Comparison of ENCODE assay signal across 9 cellular contexts in the genomic region with DNA sequence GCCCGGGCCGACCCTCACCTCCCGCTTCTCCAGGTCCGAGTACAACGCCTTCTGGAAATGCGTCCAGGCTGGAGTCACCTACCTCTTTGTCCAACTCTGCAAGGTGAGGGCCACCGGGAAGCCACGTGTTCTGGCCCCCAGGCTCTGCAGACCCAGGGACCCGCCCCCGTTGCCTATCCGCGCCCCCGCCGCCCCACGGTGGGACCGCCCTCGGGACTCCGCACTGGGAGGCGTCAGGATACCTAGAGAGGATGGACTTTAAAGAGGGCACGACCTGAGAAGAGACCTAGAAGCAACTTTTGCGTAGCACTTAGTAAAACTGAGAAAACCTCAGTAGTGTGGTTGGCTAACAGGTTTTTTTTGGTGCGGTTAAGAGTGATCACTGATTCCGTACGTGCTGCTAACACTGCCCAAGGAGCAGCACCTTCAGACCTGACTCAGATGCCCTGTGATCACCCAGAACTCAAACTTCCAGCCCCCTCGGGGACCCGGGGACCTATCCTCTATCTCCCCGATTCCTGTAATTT. TPM values are rescaled to one million over a fixed set of nuclear protein-coding genes. Genes with fewer than 3 reads are reported as not detected.
DNase-seq lines count a peak whose midpoint lies in the region; ATAC-seq and TF ChIP-seq lines count a peak whose summit lies in the region.
"Had no signal": no experiment of that assay in that cellular context is flagged by ENCODE, and none has a peak within 500 bp of the region (broad histone marks: within the 10 kb centered on the region; RNA-seq: fewer than 3 reads in every experiment).

No MANE protein-coding gene starts in this region.

- peak; percentile 65 for ATAC-seq in naive thymus-derived CD4-positive, alpha-beta T cell
- no peak for ATAC-seq in HG03521 (IDR thresholded peaks at IDR 0.05; ENCODE audit: unreplicated experiment)

- no peaks in the 10 kb centered on the region for H3K9me3 ChIP-seq in naive thymus-derived CD4-positive, alpha-beta T cell (ENCODE audit: control insufficient read depth in 2 of 3, low read length in 3 of 3)

- no peak overlapping the region for H3K27ac Mint-ChIP-seq in endothelial cell (ENCODE audit: unreplicated experiment)
- H3K27ac Mint-ChIP-seq in naive thymus-derived CD4-positive, alpha-beta T cell: peak overlapping the region; percentile 25 to 92 (median 82)

- H3K36me3 Mint-ChIP-seq in endothelial cell (ENCODE audit: low read depth, unreplicated experiment): peaks cover 3% of the 10 kb centered on the region
- H3K36me3 Mint-ChIP-seq in naive thymus-derived CD4-positive, alpha-beta T cell: peaks cover 0 to 8% (median 0%) of the 10 kb centered on the region in 5 donors

- H3K27me3 ChIP-seq in H7 (ENCODE audit: control insufficient read depth, insufficient read depth, low read length): no peaks in the 10 kb centered on the region
- no peaks in the 10 kb centered on the region for H3K27me3 ChIP-seq in naive thymus-derived CD4-positive, alpha-beta T cell (ENCODE audit: control insufficient read depth in 2 of 2, insufficient read depth in 2 of 2, low read length in 2 of 2)

- DNase-seq in ELR (ENCODE audit: low read depth) (peak; percentile 64), H7 (peak; percentile 88), NAMALWA (ENCODE audit: low spot score) (peak; percentile 49), endothelial cell (ENCODE audit: low spot score) (peak; percentile 31), substantia nigra (lab: John Stamatoyannopoulos, UW) (peak in 8 of 49 donors; percentile 12 to 50 (median 38))
- DNase-seq in activated CD8-positive, alpha-beta memory T cell treated with anti-CD3 and anti-CD28 coated beads for 24 hours: peak; percentile 89
- DNase-seq in naive thymus-derived CD4-positive, alpha-beta T cell: peak in 3 of 9 donors; percentile 15 to 77 (median 41)

- peak overlapping the region; percentile 93 for H3K4me3 Mint-ChIP-seq in endothelial cell (ENCODE audit: unreplicated experiment)
- H3K4me3 Mint-ChIP-seq in naive thymus-derived CD4-positive, alpha-beta T cell: peak overlapping the region; percentile 79 to 93 (median 89)

- intact Hi-C loops in naive thymus-derived CD4-positive, alpha-beta T cell (cut with micrococcal nuclease): loop anchor here (1.0 to 5.0 kb wide), 9 partner anchors 46 to 385 kb away; a partner anchor contains a TSS

- H3K27ac ChIP-seq in naive thymus-derived CD4-positive, alpha-beta T cell (ENCODE audit: low read depth, low read length): peak overlapping the region; percentile 84
- H3K27ac ChIP-seq in substantia nigra (ENCODE audit: low read depth, low read length, poor library complexity, severe bottlenecking): peak overlapping the region; percentile 78

- peaks cover 13 to 16% of the 10 kb centered on the region in 2 donors for H3K4me1 ChIP-seq in naive thymus-derived CD4-positive, alpha-beta T cell (ENCODE audit: control insufficient read depth in 2 of 2, insufficient read depth in 2 of 2, low read length in 2 of 2)

- peaks cover 13% of the 10 kb centered on the region for H3K4me1 Mint-ChIP-seq in endothelial cell (ENCODE audit: unreplicated experiment)
- peaks cover 27 to 39% (median 35%) of the 10 kb centered on the region in 7 donors for H3K4me1 Mint-ChIP-seq in naive thymus-derived CD4-positive, alpha-beta T cell

- TF ChIP-seq CTCF in endothelial cell (IDR thresholded peaks at IDR 0.05; ENCODE audit: unreplicated experiment): no peak

- H3K27me3 Mint-ChIP-seq in endothelial cell (ENCODE audit: unreplicated experiment): peaks cover 13% of the 10 kb centered on the region
- H3K27me3 Mint-ChIP-seq in naive thymus-derived CD4-positive, alpha-beta T cell: no peaks in the 10 kb centered on the region

- peak overlapping the region; percentile 94 for H3K4me3 ChIP-seq in H7 (ENCODE audit: insufficient read depth, low read depth, low read length)
- peak overlapping the region; percentile 78 for H3K4me3 ChIP-seq in naive thymus-derived CD4-positive, alpha-beta T cell (ENCODE audit: low read length)

- no peaks in the 10 kb centered on the region for H3K9me3 Mint-ChIP-seq in endothelial cell (ENCODE audit: unreplicated experiment)
- no peaks in the 10 kb centered on the region for H3K9me3 Mint-ChIP-seq in naive thymus-derived CD4-positive, alpha-beta T cell

- H3K36me3 ChIP-seq in H7 (replicated peaks; ENCODE audit: control insufficient read depth, insufficient read depth, low read length): peaks cover 12% of the 10 kb centered on the region
- peaks cover 0 to 17% (median 0%) of the 10 kb centered on the region in 3 experiments for H3K36me3 ChIP-seq in naive thymus-derived CD4-positive, alpha-beta T cell (ENCODE audit: control insufficient read depth in 2 of 3, insufficient read depth in 3 of 3, low read length in 3 of 3)

- CTCF ChIA-PET in naive thymus-derived CD4-positive, alpha-beta T cell (lab: Charles Lee): no interaction called here

- POLR2A ChIA-PET in naive thymus-derived CD4-positive, alpha-beta T cell (lab: Charles Lee): no interaction called here

RNA-seq across cellular contexts. Expression of a gene that starts 0.5 kb away (rescaled TPM):
- total RNA-seq in H7 (2014; rRNA removed; shearing (Covaris generic)): 208 and 225 TPM in 2 replicates
- total RNA-seq in endothelial cell (ENCODE audit: unreplicated experiment): 62.0 TPM
- total RNA-seq in naive thymus-derived CD4-positive, alpha-beta T cell: 10 to 100 TPM; 24.7 to 54.0 (median 34.6) TPM
- 100 to 1,000 TPM; 143 to 154 TPM for polyA plus RNA-seq in naive thymus-derived CD4-positive, alpha-beta T cell

RNA-seq across cellular contexts. Expression of a gene that starts 12.7 kb away (rescaled TPM):
- 0.07 TPM in 1 of 2 replicates, not detected in the other for total RNA-seq in H7 (2014; rRNA removed; shearing (Covaris generic))
- not detected for total RNA-seq in endothelial cell (ENCODE audit: unreplicated experiment)
- total RNA-seq in naive thymus-derived CD4-positive, alpha-beta T cell: not detected
- not detected for polyA plus RNA-seq in naive thymus-derived CD4-positive, alpha-beta T cell
- total RNA-seq: activated CD8-positive, alpha-beta memory T cell treated with anti-CD3 and anti-CD28 coated beads for 36 hours had no signal

RNA-seq across cellular contexts. Expression of a gene that starts 17.5 kb away (rescaled TPM):
- total RNA-seq in H7 (2014; rRNA removed; shearing (Covaris generic)): 0.21 TPM in 1 of 2 replicates, not detected in the other
- not detected for total RNA-seq in endothelial cell (ENCODE audit: unreplicated experiment)
- total RNA-seq in naive thymus-derived CD4-positive, alpha-beta T cell: not detected
- not detected for polyA plus RNA-seq in naive thymus-derived CD4-positive, alpha-beta T cell
- total RNA-seq: activated CD8-positive, alpha-beta memory T cell treated with anti-CD3 and anti-CD28 coated beads for 36 hours had no signal

RNA-seq across cellular contexts. Expression of a gene that starts 17.8 kb away (rescaled TPM):
- not detected in 2 replicates for total RNA-seq in H7 (2014; rRNA removed; shearing (Covaris generic))
- 0.18 TPM for total RNA-seq in endothelial cell (ENCODE audit: unreplicated experiment)
- total RNA-seq in naive thymus-derived CD4-positive, alpha-beta T cell: not detected
- polyA plus RNA-seq in naive thymus-derived CD4-positive, alpha-beta T cell: not detected
- total RNA-seq: activated CD8-positive, alpha-beta memory T cell treated with anti-CD3 and anti-CD28 coated beads for 36 hours had no signal

RNA-seq across cellular contexts. Expression of a gene that starts 32.5 kb away (rescaled TPM):
- 179 and 182 TPM in 2 replicates for total RNA-seq in H7 (2014; rRNA removed; shearing (Covaris generic))
- total RNA-seq in endothelial cell (ENCODE audit: unreplicated experiment): 56.9 TPM
- total RNA-seq in naive thymus-derived CD4-positive, alpha-beta T cell: under 1 TPM in 2 of 5 experiments, not detected in 3; 0.54 to 0.76 TPM
- polyA plus RNA-seq in naive thymus-derived CD4-positive, alpha-beta T cell: not detected
